Comparison of ENCODE assay signal across 8 cellular contexts in the genomic region with DNA sequence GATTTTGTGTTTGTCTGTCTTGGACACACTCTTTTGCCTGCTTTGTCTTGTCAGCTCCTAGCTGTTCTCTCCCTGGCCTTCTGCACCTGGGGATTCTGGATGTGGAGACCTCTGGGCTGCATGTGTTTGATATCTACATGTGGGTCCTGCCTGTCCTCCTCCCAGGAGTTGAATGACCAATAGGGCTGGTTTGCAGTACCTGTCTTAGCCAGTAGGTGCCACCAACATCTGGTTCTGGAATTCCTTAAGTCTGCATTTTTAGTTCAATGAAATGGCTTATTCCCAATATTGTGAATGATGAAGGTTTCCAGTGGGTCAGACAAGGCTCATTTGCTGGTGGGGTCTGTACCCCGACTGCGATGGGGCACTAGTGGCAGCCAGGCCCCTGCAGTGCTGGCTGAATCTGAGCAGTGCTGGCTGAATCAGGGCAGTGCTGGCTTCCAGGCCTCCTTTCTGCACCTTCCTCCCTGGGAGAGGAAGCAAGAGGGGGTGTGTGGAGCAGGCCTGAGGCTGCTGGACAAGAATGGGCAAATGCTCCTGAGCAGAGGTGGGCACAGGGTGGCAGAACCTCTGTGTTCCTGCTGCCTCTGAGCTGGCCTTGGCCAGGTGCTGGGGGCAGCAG.
A peak's percentile ranks its signal among the peaks of the same experiment; 100 is the strongest.
DNase-seq lines count a peak whose midpoint lies in the region; ATAC-seq, FAIRE-seq and TF ChIP-seq lines count a peak whose summit lies in the region.

No MANE protein-coding gene starts in this region.

- H3K4me1 Mint-ChIP-seq in activated CD8-positive, alpha-beta T cell treated with anti-CD3 and anti-CD28 coated beads, Interleukin-2, amount 10 ng/mL, durations not matched to agents 7 days and 5 days (ENCODE audit: low read depth): peaks cover 46% of the 10 kb centered on the region

- H3K4me3 ChIP-seq in BE2C (ENCODE audit: low read depth, low read length) (no peak overlapping the region), liver (ENCODE audit: low read depth in 1 of 3, low read length in 3 of 3) (no peak overlapping the region)

- no peak overlapping the region for H3K9ac ChIP-seq in liver (ENCODE audit: low read depth in 1 of 2, low read length in 2 of 2)

- H3K27me3 ChIP-seq in BE2C (no peaks in the 10 kb centered on the region), liver (ENCODE audit: control insufficient read depth in 4 of 4, insufficient read depth in 4 of 4, low read length in 3 of 4) (no peaks in the 10 kb centered on the region)

- H3K27me3 Mint-ChIP-seq in activated CD8-positive, alpha-beta T cell treated with anti-CD3 and anti-CD28 coated beads, Interleukin-2, amount 10 ng/mL, durations not matched to agents 7 days and 5 days (ENCODE audit: low read depth): peaks cover under 1% of the 10 kb centered on the region

- intact Hi-C loops in posterior vena cava (cut with DNase I): no loop called here

- CTCF ChIA-PET in activated CD8-positive, alpha-beta T cell treated with anti-CD3 and anti-CD28 coated beads, Interleukin-2, amount 10 ng/mL, durations not matched to agents 7 days and 5 days (lab: Charles Lee): interaction anchor here (2.5 kb wide), 1 partner anchor 8 kb away, joined by 5 read pairs; no protein-coding TSS in a partner anchor

- no peak overlapping the region for H3K4me3 Mint-ChIP-seq in activated CD8-positive, alpha-beta T cell treated with anti-CD3 and anti-CD28 coated beads, Interleukin-2, amount 10 ng/mL, durations not matched to agents 7 days and 5 days

- POLR2A ChIA-PET in activated CD8-positive, alpha-beta T cell treated with anti-CD3 and anti-CD28 coated beads, Interleukin-2, amount 10 ng/mL, durations not matched to agents 7 days and 5 days (lab: Charles Lee): no interaction called here

- H3K9me3 ChIP-seq in BE2C (no peaks in the 10 kb centered on the region; the same call in 1 of the 2 replicates), liver (ENCODE audit: control insufficient read depth in 4 of 4, low read length in 3 of 4) (peaks cover 0 to 4% (median 0%) of the 10 kb centered on the region in 4 donors)

- 94% methylated on average over 2 of the region's 2 CpGs for WGBS in liver

- no peaks in the 10 kb centered on the region for H3K4me1 ChIP-seq in BE2C
- peaks cover 44 to 93% (median 56%) of the 10 kb centered on the region in 4 donors for H3K4me1 ChIP-seq in liver (ENCODE audit: control insufficient read depth in 4 of 4, insufficient read depth in 4 of 4, low read length in 3 of 4)

- peak; percentile 12 for FAIRE-seq in GM18507 (lab: Jason Lieb, UNC)

- TF ChIP-seq CTCF in BE2C (IDR thresholded peaks at IDR 0.05; ENCODE audit: low read depth, low read length) (peak; percentile 68), liver (IDR thresholded peaks at IDR 0.05; ENCODE audit: low read depth, low read length, missing input control) (peak; percentile 64)

- peak; percentile 40 to 59 for TF ChIP-seq RAD21 in liver (IDR thresholded peaks at IDR 0.05)

- H3K27ac ChIP-seq in liver (ENCODE audit: low read depth in 1 of 2, low read length in 2 of 2): no peak overlapping the region

- peaks cover 1% of the 10 kb centered on the region for H3K36me3 Mint-ChIP-seq in activated CD8-positive, alpha-beta T cell treated with anti-CD3 and anti-CD28 coated beads, Interleukin-2, amount 10 ng/mL, durations not matched to agents 7 days and 5 days (ENCODE audit: low read depth)

- DNase-seq in BE2C (no peak), GM18507 (ENCODE audit: extremely low spot score, insufficient read length, low read depth) (no peak), posterior vena cava (ENCODE audit: low spot score) (no peak)
- DNase-seq in activated CD8-positive, alpha-beta T cell treated with anti-CD3 and anti-CD28 coated beads, Interleukin-2, amount 10 ng/mL, durations not matched to agents 7 days and 5 days: peak; percentile 31

- no peak for ATAC-seq in activated CD8-positive, alpha-beta T cell treated with anti-CD3 and anti-CD28 coated beads, Interleukin-2, amount 10 ng/mL, durations not matched to agents 7 days and 5 days
- no peak for ATAC-seq in HG02840 (IDR thresholded peaks at IDR 0.05; ENCODE audit: low FRiP score, unreplicated experiment)
- no peak for ATAC-seq in GM18909 (IDR thresholded peaks at IDR 0.05; ENCODE audit: poor library complexity, unreplicated experiment)
- no peak for ATAC-seq in GM21528 (IDR thresholded peaks at IDR 0.05; ENCODE audit: low FRiP score, unreplicated experiment)

- no peak overlapping the region for H3K27ac Mint-ChIP-seq in activated CD8-positive, alpha-beta T cell treated with anti-CD3 and anti-CD28 coated beads, Interleukin-2, amount 10 ng/mL, durations not matched to agents 7 days and 5 days

- H3K36me3 ChIP-seq in BE2C (no peaks in the 10 kb centered on the region), liver (ENCODE audit: control insufficient read depth in 4 of 4, insufficient read depth in 3 of 4, low read depth in 1 of 4, low read length in 3 of 4) (peaks cover 0 to 4% (median 0%) of the 10 kb centered on the region in 4 donors)

- H3K9me3 Mint-ChIP-seq in activated CD8-positive, alpha-beta T cell treated with anti-CD3 and anti-CD28 coated beads, Interleukin-2, amount 10 ng/mL, durations not matched to agents 7 days and 5 days (ENCODE audit: insufficient read depth): no peaks in the 10 kb centered on the region

TF ChIP-seq in liver, 16 proteins besides CTCF, POLR2A, EP300 and RAD21:
- TF ChIP-seq TAF1 (conservative IDR thresholded peaks at IDR 0.05): no peak
- no peak for TF ChIP-seq FOXA2 (IDR thresholded peaks at IDR 0.05)
- TF ChIP-seq SP1 (IDR thresholded peaks at IDR 0.05): no peak
- TF ChIP-seq HNF4A (conservative IDR thresholded peaks at IDR 0.05): no peak
- TF ChIP-seq, protein P1, sequence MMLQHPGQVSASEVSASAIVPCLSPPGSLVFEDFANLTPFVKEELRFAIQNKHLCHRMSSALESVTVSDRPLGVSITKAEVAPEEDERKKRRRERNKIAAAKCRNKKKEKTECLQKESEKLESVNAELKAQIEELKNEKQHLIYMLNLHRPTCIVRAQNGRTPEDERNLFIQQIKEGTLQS (IDR thresholded peaks at IDR 0.05): no peak
- TF ChIP-seq HNF4G (IDR thresholded peaks at IDR 0.05): no peak
- TF ChIP-seq, protein P2, sequence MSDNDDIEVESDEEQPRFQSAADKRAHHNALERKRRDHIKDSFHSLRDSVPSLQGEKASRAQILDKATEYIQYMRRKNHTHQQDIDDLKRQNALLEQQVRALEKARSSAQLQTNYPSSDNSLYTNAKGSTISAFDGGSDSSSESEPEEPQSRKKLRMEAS (IDR thresholded peaks at IDR 0.05): no peak
- no peak for TF ChIP-seq EGR1 (IDR thresholded peaks at IDR 0.05; ENCODE audit: low read depth in 2 of 2)
- TF ChIP-seq GABPA (IDR thresholded peaks at IDR 0.05 in 1 of 2, conservative IDR thresholded peaks at IDR 0.05 in 1 of 2): no peak
- TF ChIP-seq, protein P3, sequence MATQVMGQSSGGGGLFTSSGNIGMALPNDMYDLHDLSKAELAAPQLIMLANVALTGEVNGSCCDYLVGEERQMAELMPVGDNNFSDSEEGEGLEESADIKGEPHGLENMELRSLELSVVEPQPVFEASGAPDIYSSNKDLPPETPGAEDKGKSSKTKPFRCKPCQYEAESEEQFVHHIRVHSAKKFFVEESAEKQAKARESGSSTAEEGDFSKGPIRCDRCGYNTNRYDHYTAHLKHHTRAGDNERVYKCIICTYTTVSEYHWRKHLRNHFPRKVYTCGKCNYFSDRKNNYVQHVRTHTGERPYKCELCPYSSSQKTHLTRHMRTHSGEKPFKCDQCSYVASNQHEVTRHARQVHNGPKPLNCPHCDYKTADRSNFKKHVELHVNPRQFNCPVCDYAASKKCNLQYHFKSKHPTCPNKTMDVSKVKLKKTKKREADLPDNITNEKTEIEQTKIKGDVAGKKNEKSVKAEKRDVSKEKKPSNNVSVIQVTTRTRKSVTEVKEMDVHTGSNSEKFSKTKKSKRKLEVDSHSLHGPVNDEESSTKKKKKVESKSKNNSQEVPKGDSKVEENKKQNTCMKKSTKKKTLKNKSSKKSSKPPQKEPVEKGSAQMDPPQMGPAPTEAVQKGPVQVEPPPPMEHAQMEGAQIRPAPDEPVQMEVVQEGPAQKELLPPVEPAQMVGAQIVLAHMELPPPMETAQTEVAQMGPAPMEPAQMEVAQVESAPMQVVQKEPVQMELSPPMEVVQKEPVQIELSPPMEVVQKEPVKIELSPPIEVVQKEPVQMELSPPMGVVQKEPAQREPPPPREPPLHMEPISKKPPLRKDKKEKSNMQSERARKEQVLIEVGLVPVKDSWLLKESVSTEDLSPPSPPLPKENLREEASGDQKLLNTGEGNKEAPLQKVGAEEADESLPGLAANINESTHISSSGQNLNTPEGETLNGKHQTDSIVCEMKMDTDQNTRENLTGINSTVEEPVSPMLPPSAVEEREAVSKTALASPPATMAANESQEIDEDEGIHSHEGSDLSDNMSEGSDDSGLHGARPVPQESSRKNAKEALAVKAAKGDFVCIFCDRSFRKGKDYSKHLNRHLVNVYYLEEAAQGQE (IDR thresholded peaks at IDR 0.05): no peak
